Comparison of ENCODE assay signal across 8 cellular contexts in the genomic region with DNA sequence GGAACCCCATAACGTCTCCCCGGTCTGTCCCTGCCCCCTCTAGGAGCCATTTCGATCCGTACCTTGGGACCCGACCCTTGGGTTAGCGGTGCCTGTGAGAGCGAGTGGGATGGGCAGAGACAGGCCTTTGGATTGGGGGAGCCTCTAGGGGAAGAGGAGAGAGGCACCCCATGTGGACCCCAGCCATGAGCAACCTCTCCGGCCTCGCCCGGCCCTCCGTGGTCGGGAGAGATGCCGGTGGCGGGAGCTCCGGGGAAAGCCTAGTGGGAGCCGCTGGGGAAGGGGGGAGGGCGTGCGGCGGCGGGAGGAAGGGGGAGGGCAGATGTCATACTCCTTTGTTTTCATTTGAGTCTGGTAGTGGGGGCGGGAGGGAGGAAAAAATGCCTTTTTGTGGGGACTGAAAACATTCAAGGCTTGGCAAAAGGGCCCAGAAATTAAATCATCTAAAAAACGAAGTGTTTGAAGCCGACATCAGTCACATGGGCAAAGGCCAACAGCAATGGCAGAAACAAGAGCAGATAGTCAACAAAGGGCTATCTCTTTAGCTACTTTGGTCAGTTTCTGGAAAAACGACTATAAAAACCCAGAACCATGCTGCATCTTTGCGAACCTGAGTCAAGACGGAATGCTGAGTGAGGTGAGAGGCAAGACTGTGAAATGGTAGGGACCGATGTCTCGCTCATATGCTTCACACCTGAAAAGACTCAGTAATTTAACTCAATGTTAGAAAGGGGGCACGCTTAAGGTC. TPM values are rescaled to one million over a fixed set of nuclear protein-coding genes. Genes with fewer than 3 reads are reported as not detected.
DNase-seq lines count a peak whose midpoint lies in the region; ATAC-seq, FAIRE-seq and TF ChIP-seq lines count a peak whose summit lies in the region.

No MANE protein-coding gene starts in this region.

- peak overlapping the region; percentile 87 to 100 for H3K9ac ChIP-seq in K562 (ENCODE audit: insufficient read depth in 1 of 2, low read depth in 2 of 2, low read length in 2 of 2)

- no peaks in the 10 kb centered on the region for H3K9me3 ChIP-seq in K562 (replicated peaks; ENCODE audit: control insufficient read depth, insufficient read depth, low read depth, low read length)

- no peak for TF ChIP-seq CTCF in K562 (IDR thresholded peaks at IDR 0.05 in 2 of 3, conservative IDR thresholded peaks at IDR 0.05 in 1 of 3; ENCODE audit: insufficient read depth in 2 of 3, low read depth in 1 of 3, low read length in 3 of 3)

- H3K36me3 ChIP-seq in K562 (ENCODE audit: control insufficient read depth, insufficient read depth, low read length), result peaks cover 30% of the 10 kb centered on the region

- H3K4me3 ChIP-seq in K562, result peak overlapping the region; percentile 96

- peak overlapping the region; percentile 97 for H3K27ac ChIP-seq in K562 (ENCODE audit: extremely low read depth, low read depth, low read length)

- intact Hi-C loops in K562 (cut with micrococcal nuclease), result no loop called here

- POLR2A ChIA-PET in K562 (lab: Yijun Ruan, JAX), result interaction anchor here (0.6 to 2.1 kb wide), 3 partner anchors 11 to 1234 kb away, joined by 3 to 7 read pairs (median 3); no protein-coding TSS in a partner anchor

- TSS peak; percentile 67 for BruUV-seq in K562 (replicated peaks; lab: Mats Ljungman, UMichigan)

- H2AFZ ChIP-seq in K562 (ENCODE audit: low read depth, low read length), result peak overlapping the region; percentile 99

- peak; percentile 52 for ATAC-seq in GM21447 (IDR thresholded peaks at IDR 0.05; ENCODE audit: unreplicated experiment)
- peak; percentile 79 for ATAC-seq in K562

- H3K27me3 ChIP-seq in K562 (ENCODE audit: control insufficient read depth in 2 of 2, insufficient read depth in 2 of 2, low read length in 2 of 2), result no peaks in the 10 kb centered on the region

- peak overlapping the region; percentile 97 for H3K4me2 ChIP-seq in K562 (ENCODE audit: insufficient read depth, low read length)

- H3K4me1 ChIP-seq in K562 (replicated peaks in 1 of 2; ENCODE audit: control insufficient read depth in 2 of 2, insufficient read depth in 2 of 2, low read length in 2 of 2), result peaks cover 8 to 9% of the 10 kb centered on the region in 2 experiments

- H4K20me1 ChIP-seq in K562 (replicated peaks; ENCODE audit: control insufficient read depth, insufficient read depth, low read length), result no peaks in the 10 kb centered on the region

- DNase-seq in EH (ENCODE audit: low read depth) (peak; percentile 70), HT-29 (ENCODE audit: low spot score) (peak; percentile 41), RPMI7951 (ENCODE audit: low read depth) (peak; percentile 52), K562 (ENCODE audit: extremely low read depth in 1 of 4, low spot score in 3 of 4) (peak; percentile 63 to 78 (median 68)), hypothalamus (lab: John Stamatoyannopoulos, UW) (peak; percentile 41 to 98 (median 82)), renal cortical epithelial cell (ENCODE audit: low read depth) (peak; percentile 18), NCI-H226 (no peak)

- TF ChIP-seq EP300 in K562 (IDR thresholded peaks at IDR 0.05; ENCODE audit: low read length), result no peak

- CTCF ChIA-PET in K562 (lab: Yijun Ruan, JAX; ENCODE audit: low intra/inter-chr PET ratio), result no interaction called here

- no peaks in the 10 kb centered on the region for H3K9me1 ChIP-seq in K562 (ENCODE audit: control insufficient read depth, insufficient read depth, low read length)

- TF ChIP-seq RAD21 in K562 (CRISPR knock-in tag; conservative IDR thresholded peaks at IDR 0.05 in 1 of 2, IDR thresholded peaks at IDR 0.05 in 1 of 2), result no peak

- peaks cover 56% of the 10 kb centered on the region for H3K79me2 ChIP-seq in K562 (ENCODE audit: control insufficient read depth, insufficient read depth, low read length)

- FAIRE-seq in K562 (lab: Jason Lieb, UNC), result peak; percentile 65

- in situ Hi-C loops in K562 (cut with MboI), result no loop called here

- peak; percentile 44 for TF ChIP-seq POLR2A in K562 (conservative IDR thresholded peaks at IDR 0.05)

- under 1% methylated on average over 19 of the region's 29 CpGs for WGBS in K562 (ENCODE audit: insufficient coverage, low coverage, missing lambda C conversion rate)

TF ChIP-seq in K562, 482 proteins besides CTCF, POLR2A, EP300 and RAD21 (continues in another document):
- TF ChIP-seq MYC (IDR thresholded peaks at IDR 0.05; ENCODE audit: low read depth, low read length) (no peak), MYC (CRISPR knock-in tag; IDR thresholded peaks at IDR 0.05; ENCODE audit: borderline replicate concordance, low read depth) (no peak; the same call in 1 of the 2 replicates), ZNF253 (CRISPR knock-in tag; conservative IDR thresholded peaks at IDR 0.05) (no peak), SUPT5H (IDR thresholded peaks at IDR 0.05) (0 out of 2 replicates have a peak, but pooled peaks have one; percentile 36), SAFB (IDR thresholded peaks at IDR 0.05; ENCODE audit: borderline replicate concordance, low read depth, low read length) (no peak), FOXA3 (CRISPR knock-in tag; conservative IDR thresholded peaks at IDR 0.05 in 1 of 2, IDR thresholded peaks at IDR 0.05 in 1 of 2) (peak in 1 of 2 experiments; percentile 17; a peak in 1 of 4 replicates)

RNA-seq across cellular contexts. Expression of gene PTBP2, which starts 0.8 kb away (rescaled TPM):
- total RNA-seq in HT-29 (2014; rRNA removed; shearing (Covaris generic)), result 4.6 and 8.0 TPM in 2 replicates
- 31.1 and 38.4 TPM in 2 replicates for total RNA-seq in RPMI7951 (2014; rRNA removed; shearing (Covaris generic))
- 77.0 and 161 TPM in 2 replicates for total RNA-seq in K562 (2011; cell fraction: chromatin; rRNA removed; ENCODE audit: low replicate concordance)
- 16.8 and 26.5 TPM in 2 replicates for total RNA-seq in K562 (2011; cell fraction: nucleolus; rRNA removed)
- 43.6 and 43.9 TPM in 2 replicates for total RNA-seq in K562 (2011; cell fraction: nucleoplasm; rRNA removed)
- total RNA-seq in K562 (2014; rRNA removed) (14.6 and 17.3 TPM in 2 replicates), K562 (2014; rRNA removed; fragmentation: Illumina TruSeq; extraction: Trizol) (29.5 and 31.1 TPM in 2 replicates), K562 (2015; rRNA removed; fragmentation: Illumina TruSeq; extraction: Trizol) (29.8 and 30.6 TPM in 2 replicates), K562 (2021) (18.6 and 20.2 TPM in 2 replicates), renal cortical epithelial cell (17.4 and 43.6 TPM in 2 replicates)
- polyA plus RNA-seq in K562 (2011; rRNA removed) (17.5 and 22.9 TPM in 2 replicates), K562 (2014; fragmentation: Illumina TruSeq; extraction: Trizol) (19.0 and 22.6 TPM in 2 replicates), K562 (2014; fragmentation: Nextera tagmentation; extraction: Ambion mirVana) (10 to 100 TPM in 1 of 2 experiments, 1 to 10 TPM in 1; 9.8 to 11.0 TPM), K562 (2014; rRNA removed) (12.7 and 20.9 TPM in 2 replicates)
- 4.9 and 7.1 TPM in 2 replicates for polyA plus RNA-seq in K562 (2011; cell fraction: cytosol; rRNA removed)
- 25.5 and 34.3 TPM in 2 replicates for polyA plus RNA-seq in K562 (2011; cell fraction: nucleus; rRNA removed)
- 7.1 and 7.4 TPM in 2 replicates for polyA plus RNA-seq in K562 (2012)
- 76.2 and 88.4 TPM in 2 replicates for polyA minus RNA-seq in K562 (2011; rRNA and poly(A)+ RNA removed)
- 10.1 and 22.7 TPM in 2 replicates for polyA minus RNA-seq in K562 (2011; cell fraction: cytosol; rRNA and poly(A)+ RNA removed)
- 35.0 and 72.4 TPM in 2 replicates for polyA minus RNA-seq in K562 (2011; cell fraction: nucleus; rRNA and poly(A)+ RNA removed)
